ENCODE assay signal across 8 cellular contexts in the genomic region with DNA sequence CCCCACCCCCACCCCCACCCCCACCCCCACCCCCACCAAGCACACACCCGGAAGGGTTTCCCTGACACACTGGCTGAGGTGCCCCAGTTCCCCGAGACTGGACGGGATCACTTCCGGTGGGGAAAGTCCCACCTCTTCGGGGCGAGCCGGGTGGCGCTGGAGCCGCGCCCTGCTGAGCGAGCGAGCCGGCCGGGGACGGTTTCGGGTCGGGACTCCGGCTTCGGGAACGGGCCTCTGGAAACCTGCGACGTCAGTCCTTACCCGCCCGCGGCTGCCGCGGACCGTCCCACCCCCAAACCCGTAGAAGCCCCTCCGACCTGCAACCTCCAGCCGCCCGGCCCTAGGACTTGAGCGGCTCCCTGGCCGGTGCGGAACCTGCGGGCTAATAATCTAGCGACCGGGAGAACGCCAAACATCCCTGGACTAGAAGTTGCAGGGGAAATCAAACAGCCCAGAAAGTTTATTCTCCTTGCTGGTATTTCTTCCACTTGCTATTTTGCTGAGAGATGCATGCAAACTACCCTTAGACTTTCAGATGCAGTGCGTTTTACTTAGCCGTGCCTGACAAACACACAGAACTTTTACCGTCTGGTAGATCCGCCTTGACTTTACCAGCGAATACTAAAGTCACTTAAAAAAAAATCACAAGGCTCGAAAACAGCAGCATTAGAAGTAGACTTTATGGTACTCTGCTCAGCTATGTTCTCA. TPM values are rescaled to one million over a fixed set of nuclear protein-coding genes. Genes with fewer than 3 reads are reported as not detected.
DNase-seq lines count a peak whose midpoint lies in the region; TF ChIP-seq lines count a peak whose summit lies in the region.

No MANE protein-coding gene starts in this region.

- H3K27me3 ChIP-seq in MM.1S (replicated peaks; ENCODE audit: insufficient read depth, low read length) (no peaks in the 10 kb centered on the region), SJCRH30 (no peaks in the 10 kb centered on the region)

- H3K27ac ChIP-seq in MM.1S (ENCODE audit: low read length) (peak overlapping the region; percentile 76; the same call in 1 of the 2 replicates), SJCRH30 (peak overlapping the region; percentile 98), temporal lobe (ENCODE audit: low read depth, low read length) (peak overlapping the region; percentile 10)

- peak overlapping the region; percentile 74 for H3K9ac ChIP-seq in MM.1S (ENCODE audit: low read length)

- H3K4me1 ChIP-seq in MM.1S (ENCODE audit: low read length) (peaks cover 6% of the 10 kb centered on the region; the same call in 1 of the 2 replicates), SJCRH30 (0 out of 2 replicates have a peak, but pooled peaks cover 4% of the 10 kb centered on the region)

- H3K36me3 ChIP-seq in MM.1S (replicated peaks; ENCODE audit: insufficient read depth, low read length) (0 out of 2 replicates have a peak, but pooled peaks cover 7% of the 10 kb centered on the region), SJCRH30 (0 out of 2 replicates have a peak, but pooled peaks cover 3% of the 10 kb centered on the region)

- no peak for TF ChIP-seq CTCF in MM.1S (IDR thresholded peaks at IDR 0.05; ENCODE audit: low read length)

- peak overlapping the region; percentile 66 for H3K4me2 ChIP-seq in MM.1S (ENCODE audit: low read depth, low read length)

- no peaks in the 10 kb centered on the region for H3K9me2 ChIP-seq in MM.1S (replicated peaks; ENCODE audit: insufficient read depth, low read length)

- H3K9me3 ChIP-seq in MM.1S (replicated peaks; ENCODE audit: insufficient read depth, low read length) = no peaks in the 10 kb centered on the region
- H3K9me3 ChIP-seq in SJCRH30 (replicated peaks) = no peaks in the 10 kb centered on the region

- peaks cover 30% of the 10 kb centered on the region for H3K79me2 ChIP-seq in MM.1S (ENCODE audit: low read length)

- DNase-seq in GDM1 (lab: John Stamatoyannopoulos, UW) (peak; percentile 52), HCEC 1CT (peak; percentile 80), MM.1S (peak; percentile 84), SJCRH30 (peak; percentile 84 to 85), globus pallidus (ENCODE audit: low spot score) (peak; percentile 82), occipital lobe (lab: John Stamatoyannopoulos, UW) (peak; percentile 68)
- peak; percentile 29 to 64 (median 48) for DNase-seq in activated naive CD4-positive, alpha-beta T cell (lab: John Stamatoyannopoulos, UW)

- H2AFZ ChIP-seq in MM.1S (ENCODE audit: low read length) = peak overlapping the region; percentile 41

- H3F3A ChIP-seq in MM.1S (ENCODE audit: insufficient read depth, low read length) = peaks cover 9% of the 10 kb centered on the region; the same call in 1 of the 2 replicates

- H3K4me3 ChIP-seq in MM.1S (ENCODE audit: low read length) (peak overlapping the region; percentile 71), SJCRH30 (peak overlapping the region; percentile 95)

- H4K20me1 ChIP-seq in MM.1S (ENCODE audit: insufficient read depth, low read length) = no peaks in the 10 kb centered on the region

RNA-seq across cellular contexts. Expression of a gene that starts 1.0 kb away (rescaled TPM):
- 17.8 and 19.9 TPM in 2 replicates for total RNA-seq in SJCRH30 (2014; rRNA removed; shearing (Covaris generic))
- total RNA-seq in occipital lobe = 19.2 TPM
- total RNA-seq in temporal lobe = 12.8 TPM

Comparison
In these comparisons a context has a peak if more than half of its experiments do, and no peak if none do; other contexts are left out.
1. Peak in every context shown above with its lines: DNase-seq, H3K4me3 ChIP-seq and H3K27ac ChIP-seq.
2. H3K27ac ChIP-seq: peak in every context shown above with its lines; median percentile 98 in SJCRH30; 76 in MM.1S; 10 in temporal lobe.